In the genomic region with DNA sequence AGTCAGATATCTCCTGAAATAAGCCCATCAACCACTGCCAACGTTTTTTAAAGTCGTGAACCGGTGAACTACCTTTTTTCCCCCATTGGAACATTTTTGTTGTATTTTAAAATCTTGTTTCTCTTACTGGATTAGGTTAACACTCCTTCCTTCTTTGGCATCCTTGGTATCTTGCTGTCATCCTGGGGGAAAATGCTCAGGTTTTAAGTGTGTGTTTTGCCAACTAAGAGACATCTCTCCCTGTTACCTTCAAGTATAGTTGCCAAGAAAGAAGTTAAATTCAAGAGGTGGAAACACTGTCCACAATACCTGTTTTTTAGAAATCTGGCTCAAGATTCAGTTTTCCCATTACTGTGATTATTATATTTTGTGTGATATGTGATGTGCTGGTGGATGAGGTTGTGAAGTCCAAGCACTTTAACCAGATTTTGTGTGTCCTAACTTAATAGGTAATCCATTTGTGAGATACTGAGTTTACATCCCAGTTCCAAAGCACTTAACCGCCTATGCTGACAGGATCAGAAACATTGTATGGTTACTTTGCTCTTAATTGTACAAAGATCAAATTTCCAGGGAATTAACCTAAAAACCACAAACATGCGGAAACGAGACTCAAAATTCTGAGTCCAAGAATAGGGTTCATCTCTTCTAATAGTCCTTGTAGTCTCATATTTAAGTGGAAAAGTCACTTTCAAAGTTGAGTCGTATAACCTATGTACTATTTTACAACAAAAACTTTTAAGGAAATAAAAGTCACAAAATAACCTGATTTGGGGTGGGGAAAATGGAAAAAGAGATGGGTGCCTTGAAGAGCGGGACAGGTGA, we compare ENCODE assay signal across 8 cellular contexts. TPM values are rescaled to one million over a fixed set of nuclear protein-coding genes. Genes with fewer than 3 reads are reported as not detected.
A peak's percentile ranks its signal among the peaks of the same experiment; 100 is the strongest.
DNase-seq lines count a peak whose midpoint lies in the region; ATAC-seq and TF ChIP-seq lines count a peak whose summit lies in the region.

No MANE protein-coding gene starts in this region.

- peak overlapping the region; percentile 98 to 100 (median 100) for H3K9ac ChIP-seq in BLaER1 treated with 17β-estradiol and CSF1 and Interleukin-3, amounts not matched to agents 10 nM and 100 nM
- H3K9ac ChIP-seq in colonic mucosa (ENCODE audit: low read depth in 2 of 2, low read length in 2 of 2), result peak overlapping the region; percentile 95 to 100

- peak overlapping the region; percentile 87 to 98 (median 91) for H3K4me3 Mint-ChIP-seq in nephron

- peaks cover 0 to 3% (median under 1%) of the 10 kb centered on the region in 11 experiments; a peak in 12 of 22 replicates for H3K9me3 ChIP-seq in BLaER1 treated with 17β-estradiol and CSF1 and Interleukin-3, amounts not matched to agents 10 nM and 100 nM (replicated peaks in 1 of 11)
- H3K9me3 ChIP-seq in colonic mucosa, result no peaks in the 10 kb centered on the region

- intact Hi-C loops in colonic mucosa (cut with DNase I), result loop anchor here (10.0 kb wide), 1 partner anchor 68 kb away; no protein-coding TSS in a partner anchor

- no peak for TF ChIP-seq CTCF in LNCaP clone FGC (IDR thresholded peaks at IDR 0.05; ENCODE audit: control insufficient read depth, extremely low read depth, insufficient read depth)
- no peak for TF ChIP-seq CTCF in colonic mucosa (IDR thresholded peaks at IDR 0.05)
- no peak for TF ChIP-seq CTCF in nephron (IDR thresholded peaks at IDR 0.05; ENCODE audit: unreplicated experiment in 3 of 3)
- no peak for TF ChIP-seq CTCF in GM10266 (IDR thresholded peaks at IDR 0.05; ENCODE audit: control insufficient read depth, insufficient read depth, low read depth, missing control alignments)

- H3K4me1 ChIP-seq in BLaER1 treated with 17β-estradiol and CSF1 and Interleukin-3, amounts not matched to agents 10 nM and 100 nM, result peaks cover 16 to 36% (median 25%) of the 10 kb centered on the region in 10 experiments
- H3K4me1 ChIP-seq in colonic mucosa, result peaks cover 10% of the 10 kb centered on the region

- H4K20me1 ChIP-seq in BLaER1 treated with 17β-estradiol and CSF1 and Interleukin-3, amounts not matched to agents 10 nM and 100 nM, result peaks cover 0 to 16% (median 14%) of the 10 kb centered on the region in 11 experiments; a peak in 10 of 22 replicates

- peaks cover under 1 to 11% (median 3%) of the 10 kb centered on the region in 11 experiments; a peak in 17 of 22 replicates for H3K36me3 ChIP-seq in BLaER1 treated with 17β-estradiol and CSF1 and Interleukin-3, amounts not matched to agents 10 nM and 100 nM
- no peaks in the 10 kb centered on the region for H3K36me3 ChIP-seq in colonic mucosa

- H3K27me3 Mint-ChIP-seq in nephron (ENCODE audit: low read depth), result no peaks in the 10 kb centered on the region

- H3K36me3 Mint-ChIP-seq in nephron (ENCODE audit: low read depth), result peaks cover 17% of the 10 kb centered on the region

- H3K27me3 ChIP-seq in BLaER1 treated with 17β-estradiol and CSF1 and Interleukin-3, amounts not matched to agents 10 nM and 100 nM, result no peaks in the 10 kb centered on the region
- no peaks in the 10 kb centered on the region for H3K27me3 ChIP-seq in colonic mucosa

- peaks cover 30% of the 10 kb centered on the region for H3K4me1 Mint-ChIP-seq in nephron

- peak overlapping the region; percentile 80 to 99 (median 90) for H3K4me3 ChIP-seq in BLaER1 treated with 17β-estradiol and CSF1 and Interleukin-3, amounts not matched to agents 10 nM and 100 nM
- H3K4me3 ChIP-seq in LNCaP clone FGC (ENCODE audit: low read depth, low read length) (peak overlapping the region; percentile 65), colonic mucosa (peak overlapping the region; percentile 90)

- no peak for ATAC-seq in GM19455 (IDR thresholded peaks at IDR 0.05; ENCODE audit: unreplicated experiment)

- DNase-seq in LNCaP clone FGC (ENCODE audit: low read depth), result no peak
- no peak for DNase-seq in colonic mucosa
- DNase-seq in 8988T, result no peak
- no peak for DNase-seq in GM10266 (ENCODE audit: extremely low spot score)
- DNase-seq in GM03348 (ENCODE audit: low spot score), result no peak

- peak overlapping the region; percentile 99 to 100 (median 99) for H3K27ac Mint-ChIP-seq in nephron

- peak overlapping the region; percentile 83 to 95 (median 89) for H3K4me2 ChIP-seq in BLaER1 treated with 17β-estradiol and CSF1 and Interleukin-3, amounts not matched to agents 10 nM and 100 nM

- peaks cover 4% of the 10 kb centered on the region for H3K9me3 Mint-ChIP-seq in nephron

- H3K27ac ChIP-seq in BLaER1 treated with 17β-estradiol and CSF1 and Interleukin-3, amounts not matched to agents 10 nM and 100 nM, result peak overlapping the region; percentile 95 to 100 (median 100)
- H3K27ac ChIP-seq in colonic mucosa, result peak overlapping the region; percentile 99

RNA-seq across cellular contexts. Expression of a gene that starts 1.3 kb away (rescaled TPM):
- 10 to 100 TPM; 77.0 to 99.0 TPM for total RNA-seq in colonic mucosa
